In the genomic region with DNA sequence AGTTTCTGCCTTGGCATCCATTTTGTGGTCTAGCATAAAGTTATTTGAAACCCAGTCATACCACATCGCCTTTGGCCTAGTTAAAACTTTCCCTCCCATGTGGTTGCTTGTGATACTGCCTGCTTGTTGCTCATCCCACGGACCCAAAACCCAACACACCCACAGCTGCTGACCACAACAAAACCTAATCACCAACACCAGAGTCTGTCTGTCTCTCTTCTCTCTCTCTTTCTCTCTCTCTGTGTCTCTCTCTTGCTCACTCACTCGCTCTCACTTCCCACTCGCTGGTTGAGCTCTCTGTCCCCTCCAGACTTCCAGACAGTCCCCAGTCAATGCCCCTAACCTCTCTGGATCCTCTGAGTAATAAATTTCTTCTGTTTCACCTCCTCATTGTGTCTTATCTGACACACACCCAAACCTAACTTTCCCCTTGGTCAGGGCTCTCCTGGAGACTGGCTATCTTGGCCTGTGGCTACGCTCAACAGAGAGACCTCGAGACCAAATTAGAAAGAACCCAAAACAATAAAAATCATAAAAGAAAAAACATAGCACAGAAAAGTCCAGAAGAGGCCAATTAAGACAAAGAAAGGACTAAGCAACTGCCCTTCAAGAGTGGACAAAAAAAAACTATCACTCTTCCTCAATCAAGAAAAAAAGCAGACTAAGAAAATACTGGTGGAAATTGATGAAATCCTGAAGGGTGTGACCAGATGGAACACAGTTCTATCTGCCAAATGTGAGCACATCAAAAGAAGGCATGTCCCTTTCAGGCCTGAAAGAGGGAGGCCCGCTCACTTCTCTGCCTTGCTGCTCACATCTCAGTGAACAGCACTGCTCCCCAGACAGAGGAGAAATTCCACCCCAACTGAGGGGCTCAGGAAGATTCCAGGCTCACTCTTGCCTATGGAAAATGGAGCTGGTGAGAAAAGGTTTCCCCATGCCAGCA, we compare ENCODE assay signal across 11 cellular contexts. TPM values are rescaled to one million over a fixed set of nuclear protein-coding genes. Genes with fewer than 3 reads are reported as not detected.
A peak's percentile ranks its signal among the peaks of the same experiment; 100 is the strongest.
DNase-seq lines count a peak whose midpoint lies in the region; ATAC-seq and TF ChIP-seq lines count a peak whose summit lies in the region.
"Had no signal": no experiment of that assay in that cellular context is flagged by ENCODE, and none has a peak within 500 bp of the region (broad histone marks: within the 10 kb centered on the region; RNA-seq: fewer than 3 reads in every experiment).

No MANE protein-coding gene starts in this region.

- TF ChIP-seq EP300 in stomach (IDR thresholded peaks at IDR 0.05) = no peak

- no peaks in the 10 kb centered on the region for H3F3A ChIP-seq in GM23338 (replicated peaks; ENCODE audit: low read depth)

- peak overlapping the region in 1 of 2 donors; percentile 13 for H3K27ac Mint-ChIP-seq in effector memory CD8-positive, alpha-beta T cell
- H3K27ac Mint-ChIP-seq in stimulated activated naive CD8-positive, alpha-beta T cell treated with anti-CD3 and anti-CD28 coated beads, Interleukin-15, amount 100 ng/mL, for 72 hours = peak overlapping the region; percentile 49 to 73
- H3K27ac Mint-ChIP-seq in GM23338 = no peak overlapping the region
- H3K27ac Mint-ChIP-seq: CD4-positive, CD25-positive, alpha-beta regulatory T cell had no signal

- peaks cover 17 to 22% of the 10 kb centered on the region in 2 donors for H3K4me1 Mint-ChIP-seq in effector memory CD8-positive, alpha-beta T cell (ENCODE audit: low read depth in 2 of 2)
- peaks cover 24% of the 10 kb centered on the region for H3K4me1 Mint-ChIP-seq in stimulated activated naive CD8-positive, alpha-beta T cell treated with anti-CD3 and anti-CD28 coated beads, Interleukin-15, amount 100 ng/mL, for 72 hours
- peaks cover 5% of the 10 kb centered on the region; the same call in 2 of the 3 replicates for H3K4me1 Mint-ChIP-seq in GM23338

- no peak overlapping the region for H3K4me2 ChIP-seq in GM23338

- ATAC-seq in effector memory CD8-positive, alpha-beta T cell (replicated peaks) = peak; percentile 32
- peak; percentile 94 for ATAC-seq in stimulated activated naive CD8-positive, alpha-beta T cell treated with anti-CD3 and anti-CD28 coated beads, Interleukin-15, amount 100 ng/mL, for 72 hours
- ATAC-seq in GM23338 = no peak
- ATAC-seq: HCT116 had no signal

- H3K4me3 ChIP-seq in NB4 (ENCODE audit: low read depth, low read length) (no peak overlapping the region), stomach (no peak overlapping the region), GM23338 (no peak overlapping the region)
- H3K4me3 ChIP-seq: cardiac muscle cell had no signal

- H3K79me2 ChIP-seq in GM23338 (replicated peaks; ENCODE audit: insufficient read depth) = no peaks in the 10 kb centered on the region

- H3K27ac ChIP-seq in stomach (no peak overlapping the region), GM23338 (ENCODE audit: low read depth) (no peak overlapping the region)
- H3K27ac ChIP-seq: cardiac muscle cell had no signal

- H2AFZ ChIP-seq in GM23338 = no peak overlapping the region

- intact Hi-C loops in stomach (cut with DNase I; ENCODE audit: low total_unique reads) = no loop called here

- peak; percentile 6 for DNase-seq in stimulated activated CD4-positive, alpha-beta T cell treated with anti-CD3 and anti-CD28 coated beads, Interleukin-12 subunit alpha, Interleukin-12 subunit beta, amount 100 ng/mL, for 4 hours
- no peak for DNase-seq in stimulated activated CD4-positive, alpha-beta T cell treated with anti-CD3 and anti-CD28 coated beads, Interleukin-4, amount 100 ng/mL, for 1 hour
- DNase-seq in NB4 (ENCODE audit: low read depth) (peak; percentile 7), stomach (no peak), LoVo (ENCODE audit: low spot score) (no peak), GM23338 (ENCODE audit: low spot score) (no peak)
- DNase-seq in effector memory CD8-positive, alpha-beta T cell = no peak
- DNase-seq in stimulated activated naive CD8-positive, alpha-beta T cell treated with anti-CD3 and anti-CD28 coated beads, Interleukin-15, amount 100 ng/mL, for 72 hours = peak; percentile 53 to 83
- DNase-seq: CD4-positive, CD25-positive, alpha-beta regulatory T cell had no signal

- H3K36me3 ChIP-seq in stomach (no peaks in the 10 kb centered on the region), GM23338 (ENCODE audit: insufficient read depth) (no peaks in the 10 kb centered on the region)
- H3K36me3 ChIP-seq: cardiac muscle cell had no signal

- H3K36me3 Mint-ChIP-seq in effector memory CD8-positive, alpha-beta T cell (ENCODE audit: insufficient read depth) = no peaks in the 10 kb centered on the region
- H3K36me3 Mint-ChIP-seq in GM23338 (ENCODE audit: low read depth) = no peaks in the 10 kb centered on the region

- no peaks in the 10 kb centered on the region for H3K27me3 Mint-ChIP-seq in effector memory CD8-positive, alpha-beta T cell
- H3K27me3 Mint-ChIP-seq in stimulated activated naive CD8-positive, alpha-beta T cell treated with anti-CD3 and anti-CD28 coated beads, Interleukin-15, amount 100 ng/mL, for 72 hours = no peaks in the 10 kb centered on the region
- H3K27me3 Mint-ChIP-seq in GM23338 (ENCODE audit: insufficient read depth, low read depth, poor library complexity) = no peaks in the 10 kb centered on the region
- H3K27me3 Mint-ChIP-seq: CD4-positive, CD25-positive, alpha-beta regulatory T cell had no signal

- WGBS in stomach, 5 donors = 86 to 91% (median 88%) methylated on average over 7 of the region's 7 CpGs

- no peaks in the 10 kb centered on the region for H3K27me3 ChIP-seq in stomach
- H3K27me3 ChIP-seq in GM23338 (ENCODE audit: insufficient read depth) = no peaks in the 10 kb centered on the region
- H3K27me3 ChIP-seq: cardiac muscle cell had no signal

- H3K9me3 Mint-ChIP-seq in effector memory CD8-positive, alpha-beta T cell = no peaks in the 10 kb centered on the region
- peaks cover 0 to 8% of the 10 kb centered on the region in 2 donors for H3K9me3 Mint-ChIP-seq in stimulated activated naive CD8-positive, alpha-beta T cell treated with anti-CD3 and anti-CD28 coated beads, Interleukin-15, amount 100 ng/mL, for 72 hours
- no peaks in the 10 kb centered on the region for H3K9me3 Mint-ChIP-seq in GM23338
- H3K9me3 Mint-ChIP-seq: CD4-positive, CD25-positive, alpha-beta regulatory T cell had no signal

- H3K9me2 ChIP-seq in GM23338 (ENCODE audit: insufficient read depth) = no peaks in the 10 kb centered on the region; the same call in 1 of the 2 replicates

- no peaks in the 10 kb centered on the region for H3K9me3 ChIP-seq in stomach

- H4K20me1 ChIP-seq in GM23338 (replicated peaks; ENCODE audit: insufficient read depth) = peaks cover 4% of the 10 kb centered on the region

- TF ChIP-seq POLR2A in NB4 (IDR thresholded peaks at IDR 0.05; ENCODE audit: extremely low read depth, insufficient read length) = no peak
- TF ChIP-seq POLR2A in stomach (IDR thresholded peaks at IDR 0.05) = no peak

- H3K4me3 Mint-ChIP-seq in effector memory CD8-positive, alpha-beta T cell = no peak overlapping the region
- H3K4me3 Mint-ChIP-seq in stimulated activated naive CD8-positive, alpha-beta T cell treated with anti-CD3 and anti-CD28 coated beads, Interleukin-15, amount 100 ng/mL, for 72 hours = peak overlapping the region; percentile 31 to 54
- no peak overlapping the region for H3K4me3 Mint-ChIP-seq in GM23338
- H3K4me3 Mint-ChIP-seq: CD4-positive, CD25-positive, alpha-beta regulatory T cell had no signal

- TF ChIP-seq CTCF in NB4 (IDR thresholded peaks at IDR 0.05; ENCODE audit: low read depth, low read length) (no peak), stomach (IDR thresholded peaks at IDR 0.05) (no peak), GM23338 (conservative IDR thresholded peaks at IDR 0.05; ENCODE audit: low read depth in 2 of 2) (no peak)

- H3K4me1 ChIP-seq in stomach (no peaks in the 10 kb centered on the region), GM23338 (ENCODE audit: insufficient read depth) (no peaks in the 10 kb centered on the region)

TF ChIP-seq in GM23338, 12 proteins besides CTCF, POLR2A, EP300 and RAD21 (continues in another document):
- TF ChIP-seq, protein P1, sequence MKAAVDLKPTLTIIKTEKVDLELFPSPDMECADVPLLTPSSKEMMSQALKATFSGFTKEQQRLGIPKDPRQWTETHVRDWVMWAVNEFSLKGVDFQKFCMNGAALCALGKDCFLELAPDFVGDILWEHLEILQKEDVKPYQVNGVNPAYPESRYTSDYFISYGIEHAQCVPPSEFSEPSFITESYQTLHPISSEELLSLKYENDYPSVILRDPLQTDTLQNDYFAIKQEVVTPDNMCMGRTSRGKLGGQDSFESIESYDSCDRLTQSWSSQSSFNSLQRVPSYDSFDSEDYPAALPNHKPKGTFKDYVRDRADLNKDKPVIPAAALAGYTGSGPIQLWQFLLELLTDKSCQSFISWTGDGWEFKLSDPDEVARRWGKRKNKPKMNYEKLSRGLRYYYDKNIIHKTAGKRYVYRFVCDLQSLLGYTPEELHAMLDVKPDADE (IDR thresholded peaks at IDR 0.05) = no peak
- TF ChIP-seq STAT1 (IDR thresholded peaks at IDR 0.05; ENCODE audit: unreplicated experiment) = no peak
- TF ChIP-seq, protein P2, sequence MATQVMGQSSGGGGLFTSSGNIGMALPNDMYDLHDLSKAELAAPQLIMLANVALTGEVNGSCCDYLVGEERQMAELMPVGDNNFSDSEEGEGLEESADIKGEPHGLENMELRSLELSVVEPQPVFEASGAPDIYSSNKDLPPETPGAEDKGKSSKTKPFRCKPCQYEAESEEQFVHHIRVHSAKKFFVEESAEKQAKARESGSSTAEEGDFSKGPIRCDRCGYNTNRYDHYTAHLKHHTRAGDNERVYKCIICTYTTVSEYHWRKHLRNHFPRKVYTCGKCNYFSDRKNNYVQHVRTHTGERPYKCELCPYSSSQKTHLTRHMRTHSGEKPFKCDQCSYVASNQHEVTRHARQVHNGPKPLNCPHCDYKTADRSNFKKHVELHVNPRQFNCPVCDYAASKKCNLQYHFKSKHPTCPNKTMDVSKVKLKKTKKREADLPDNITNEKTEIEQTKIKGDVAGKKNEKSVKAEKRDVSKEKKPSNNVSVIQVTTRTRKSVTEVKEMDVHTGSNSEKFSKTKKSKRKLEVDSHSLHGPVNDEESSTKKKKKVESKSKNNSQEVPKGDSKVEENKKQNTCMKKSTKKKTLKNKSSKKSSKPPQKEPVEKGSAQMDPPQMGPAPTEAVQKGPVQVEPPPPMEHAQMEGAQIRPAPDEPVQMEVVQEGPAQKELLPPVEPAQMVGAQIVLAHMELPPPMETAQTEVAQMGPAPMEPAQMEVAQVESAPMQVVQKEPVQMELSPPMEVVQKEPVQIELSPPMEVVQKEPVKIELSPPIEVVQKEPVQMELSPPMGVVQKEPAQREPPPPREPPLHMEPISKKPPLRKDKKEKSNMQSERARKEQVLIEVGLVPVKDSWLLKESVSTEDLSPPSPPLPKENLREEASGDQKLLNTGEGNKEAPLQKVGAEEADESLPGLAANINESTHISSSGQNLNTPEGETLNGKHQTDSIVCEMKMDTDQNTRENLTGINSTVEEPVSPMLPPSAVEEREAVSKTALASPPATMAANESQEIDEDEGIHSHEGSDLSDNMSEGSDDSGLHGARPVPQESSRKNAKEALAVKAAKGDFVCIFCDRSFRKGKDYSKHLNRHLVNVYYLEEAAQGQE (IDR thresholded peaks at IDR 0.05; ENCODE audit: unreplicated experiment) = no peak
- no peak for TF ChIP-seq EZH2 (IDR thresholded peaks at IDR 0.05; ENCODE audit: low read depth, unreplicated experiment)

RNA-seq across cellular contexts. Expression of a gene that starts 41.4 kb away (rescaled TPM):
- 10 to 100 TPM in 3 of 5 donors, 1 to 10 TPM in 2; 4.2 to 18.2 (median 10.4) TPM for total RNA-seq in stomach
- 10 to 100 TPM in 1 of 3 donors, 1 to 10 TPM in 2; 3.6 to 11.0 (median 8.3) TPM for polyA plus RNA-seq in stomach
- 1.4 and 1.7 TPM in 2 replicates for total RNA-seq in GM23338 (2014; rRNA removed; shearing (Covaris generic))
- polyA plus RNA-seq in GM23338 (2016; fragmentation: Nextera tagmentation; extraction: Ambion mirVana) = 0.37 and 0.57 TPM in 2 replicates

Comparison
In these comparisons a context has a peak if more than half of its experiments do, and no peak if none do; other contexts are left out.
1. DNase-seq: peak in stimulated activated CD4-positive, alpha-beta T cell treated with anti-CD3 and anti-CD28 coated beads, Interleukin-12 subunit alpha, Interleukin-12 subunit beta, amount 100 ng/mL, for 4 hours (single experiment), NB4 (single experiment) and stimulated activated naive CD8-positive, alpha-beta T cell treated with anti-CD3 and anti-CD28 coated beads, Interleukin-15, amount 100 ng/mL, for 72 hours (2 of 2); none in stimulated activated CD4-positive, alpha-beta T cell treated with anti-CD3 and anti-CD28 coated beads, Interleukin-4, amount 100 ng/mL, for 1 hour (single experiment), effector memory CD8-positive, alpha-beta T cell (0 of 3), stomach (single experiment), LoVo (single experiment) and GM23338 (single experiment).
2. H3K4me3 Mint-ChIP-seq: peak in stimulated activated naive CD8-positive, alpha-beta T cell treated with anti-CD3 and anti-CD28 coated beads, Interleukin-15, amount 100 ng/mL, for 72 hours (2 of 2); none in effector memory CD8-positive, alpha-beta T cell (0 of 2) and GM23338 (single experiment).